Comparison of ENCODE assay signal across 10 cellular contexts in the genomic region with DNA sequence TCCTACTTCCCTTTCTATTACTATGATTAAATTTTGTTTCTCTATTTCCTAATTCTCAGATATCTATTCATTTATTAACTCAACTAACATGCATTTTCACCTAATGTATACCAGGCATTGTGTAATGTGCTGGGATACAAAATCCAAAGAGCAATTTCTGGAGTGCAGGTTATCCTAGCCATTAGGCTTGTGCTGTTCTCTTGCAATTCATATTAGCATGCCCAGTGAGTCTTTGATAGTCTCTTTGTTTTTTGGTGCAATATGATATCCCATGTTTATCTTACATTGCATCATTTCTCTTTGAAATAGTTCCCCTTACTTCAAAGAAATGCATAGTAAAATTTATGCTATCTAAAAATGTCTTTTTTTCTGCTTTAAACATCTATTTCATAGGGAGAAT. TPM values are rescaled to one million over a fixed set of nuclear protein-coding genes. Genes with fewer than 3 reads are reported as not detected.
"Had no signal": no experiment of that assay in that cellular context is flagged by ENCODE, and none has a peak within 500 bp of the region (broad histone marks: within the 10 kb centered on the region; RNA-seq: fewer than 3 reads in every experiment).

No MANE protein-coding gene starts in this region.

- H3K9me3 ChIP-seq: HAP-1 had no signal

- H3K27ac ChIP-seq: GM23248, HL-60 had no signal

- H3K4me3 ChIP-seq: GM23248, HAP-1 had no signal

- DNase-seq: GM23248, GOT3, H7, HFFc6, KBM-7 had no signal

- ATAC-seq: HCT116 had no signal

- H3K9ac ChIP-seq: GM23248 had no signal

- H3K36me3 ChIP-seq: HAP-1 had no signal

RNA-seq across cellular contexts. Expression of a gene that starts 13.9 kb away (rescaled TPM):
- total RNA-seq: GM23248, HT1080 had no signal

RNA-seq across cellular contexts. Expression of a gene that starts 34.9 kb away (rescaled TPM):
- total RNA-seq: GM23248, H4, HFFc6, HT1080 had no signal
